ENCODE assay signal across 11 cellular contexts in the genomic region with DNA sequence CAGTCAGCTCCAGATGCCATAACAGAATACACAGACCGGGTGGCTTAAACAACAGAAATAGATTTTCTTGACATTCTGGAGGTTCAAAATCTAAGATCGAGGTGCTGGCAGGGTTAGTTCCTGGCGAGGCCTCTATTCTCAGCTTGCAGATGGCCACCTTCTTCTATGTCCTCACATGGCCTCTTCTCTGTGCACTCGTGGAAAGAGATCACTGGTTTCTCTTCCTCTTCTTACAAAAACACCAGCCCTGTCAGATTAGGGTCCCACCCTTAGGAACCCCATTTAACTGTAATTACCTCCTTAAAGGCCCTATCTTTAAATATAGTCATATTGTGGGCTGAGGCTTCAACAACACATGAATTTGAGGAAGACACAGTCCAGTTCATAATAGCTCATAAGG. TPM values are rescaled to one million over a fixed set of nuclear protein-coding genes. Genes with fewer than 3 reads are reported as not detected.
DNase-seq lines count a peak whose midpoint lies in the region; ATAC-seq and TF ChIP-seq lines count a peak whose summit lies in the region.
"Had no signal": no experiment of that assay in that cellular context is flagged by ENCODE, and none has a peak within 500 bp of the region (broad histone marks: within the 10 kb centered on the region; RNA-seq: fewer than 3 reads in every experiment).

No MANE protein-coding gene starts in this region.

- no peaks in the 10 kb centered on the region for H3K79me2 ChIP-seq in OCI-LY3 (ENCODE audit: low read length)

- peaks cover 49% of the 10 kb centered on the region for H3K4me1 ChIP-seq in OCI-LY3 (ENCODE audit: low read length)
- peaks cover 16% of the 10 kb centered on the region for H3K4me1 ChIP-seq in SJCRH30

- intact Hi-C loops in sciatic nerve (cut with DNase I): no loop called here

- H3K9me3 Mint-ChIP-seq in naive thymus-derived CD8-positive, alpha-beta T cell: no peaks in the 10 kb centered on the region

- peaks cover 21 to 85% (median 46%) of the 10 kb centered on the region in 4 donors for H3K4me1 Mint-ChIP-seq in naive thymus-derived CD8-positive, alpha-beta T cell

- H3K9me3 ChIP-seq in OCI-LY3 (ENCODE audit: insufficient read depth, low read length): no peaks in the 10 kb centered on the region
- H3K9me3 ChIP-seq in SJCRH30 (replicated peaks): no peaks in the 10 kb centered on the region

- no peaks in the 10 kb centered on the region for H3K36me3 Mint-ChIP-seq in naive thymus-derived CD8-positive, alpha-beta T cell

- H3K9ac ChIP-seq in OCI-LY3 (ENCODE audit: low read length): peak overlapping the region; percentile 2; the same call in 1 of the 2 replicates

- H4K20me1 ChIP-seq in OCI-LY3 (ENCODE audit: insufficient read depth, low read length): no peaks in the 10 kb centered on the region

- POLR2A ChIA-PET in naive thymus-derived CD8-positive, alpha-beta T cell (lab: Charles Lee): interaction anchor here (3.6 kb wide), 1 partner anchor 27 kb away, joined by 23 read pairs; a partner anchor contains a TSS

- peak overlapping the region in 2 of 10 donors; percentile 32 to 67 for H3K27ac Mint-ChIP-seq in naive thymus-derived CD8-positive, alpha-beta T cell

- no peaks in the 10 kb centered on the region for H3K36me3 ChIP-seq in OCI-LY3 (replicated peaks; ENCODE audit: low read depth, low read length)
- H3K36me3 ChIP-seq in SJCRH30: no peaks in the 10 kb centered on the region

- DNase-seq in sciatic nerve (ENCODE audit: low spot score): no peak
- no peak for DNase-seq in NCI-H146 (lab: John Stamatoyannopoulos, UW)
- no peak for DNase-seq in SJCRH30
- DNase-seq in iPS-NIHi11 (ENCODE audit: low spot score): no peak
- DNase-seq in naive thymus-derived CD8-positive, alpha-beta T cell: no peak
- DNase-seq: activated CD4-positive, CD25-positive, alpha-beta regulatory T cell treated with anti-CD3 and anti-CD28 coated beads, Interleukin-2, amount 50 U/mL, for 72 hours; NCI-H345; stimulated activated CD4-positive, alpha-beta T cell treated with anti-CD3 and anti-CD28 coated beads, Interleukin-4, amount 100 ng/mL, for 1 hour had no signal

- H3K4me3 ChIP-seq in OCI-LY3 (ENCODE audit: low read length) (no peak overlapping the region; the same call in 1 of the 2 replicates), SJCRH30 (no peak overlapping the region)

- H3K27me3 ChIP-seq in OCI-LY3 (ENCODE audit: low read depth, low read length) (no peaks in the 10 kb centered on the region), SJCRH30 (no peaks in the 10 kb centered on the region)

- peak overlapping the region; percentile 17; the same call in 1 of the 2 replicates for H2AFZ ChIP-seq in OCI-LY3 (ENCODE audit: low read depth, low read length)

- H3K27ac ChIP-seq in OCI-LY3 (ENCODE audit: low read length) (no peak overlapping the region; the same call in 1 of the 2 replicates), SJCRH30 (no peak overlapping the region)

- peak; percentile 63 for ATAC-seq in GM19351 (IDR thresholded peaks at IDR 0.05; ENCODE audit: unreplicated experiment)
- peak; percentile 17 for ATAC-seq in HG02970 (IDR thresholded peaks at IDR 0.05; ENCODE audit: low FRiP score, unreplicated experiment)
- ATAC-seq in sciatic nerve: peak; percentile 41
- ATAC-seq in naive thymus-derived CD8-positive, alpha-beta T cell: no peak

- H3K27me3 Mint-ChIP-seq in naive thymus-derived CD8-positive, alpha-beta T cell: peaks cover 0 to 2% (median 0%) of the 10 kb centered on the region in 5 donors

- H3K4me3 Mint-ChIP-seq in naive thymus-derived CD8-positive, alpha-beta T cell: no peak overlapping the region

- TF ChIP-seq CTCF in OCI-LY3 (IDR thresholded peaks at IDR 0.05; ENCODE audit: low read depth, low read length): no peak

- peak overlapping the region; percentile 50 for H3K4me2 ChIP-seq in OCI-LY3 (ENCODE audit: low read length)

RNA-seq across cellular contexts. Expression of a gene that starts 27.0 kb away (rescaled TPM):
- total RNA-seq in sciatic nerve: 83.9 TPM
- 37.5 and 37.9 TPM in 2 replicates for total RNA-seq in SJCRH30 (2014; rRNA removed; shearing (Covaris generic))
- 100 to 1,000 TPM; 135 to 149 TPM for total RNA-seq in naive thymus-derived CD8-positive, alpha-beta T cell
- 10 to 100 TPM; 58.5 to 71.4 (median 63.3) TPM for polyA plus RNA-seq in naive thymus-derived CD8-positive, alpha-beta T cell

Comparison
In these comparisons a context has a peak if more than half of its experiments do, and no peak if none do; other contexts are left out.
1. ATAC-seq: peak in GM19351 (single experiment), HG02970 (single experiment) and sciatic nerve (single experiment); none in naive thymus-derived CD8-positive, alpha-beta T cell (0 of 2).